ENCODE assay signal across 8 cellular contexts in the genomic region with DNA sequence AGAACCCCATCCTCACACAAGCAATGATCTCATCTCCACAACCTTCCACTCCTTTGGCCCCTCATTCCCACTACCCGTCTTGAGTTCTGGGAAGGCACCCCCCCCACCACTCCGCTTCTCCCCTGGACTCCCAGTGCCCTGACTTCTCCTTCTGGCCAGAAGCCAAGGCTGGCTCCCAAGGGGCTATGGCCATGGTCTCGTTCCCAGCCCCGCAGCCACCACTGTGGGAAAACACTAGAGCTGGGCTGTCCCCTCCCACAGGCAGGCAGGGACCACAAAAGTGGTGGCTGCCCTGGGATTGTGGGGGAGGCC. TPM values are rescaled to one million over a fixed set of nuclear protein-coding genes. Genes with fewer than 3 reads are reported as not detected.
DNase-seq lines count a peak whose midpoint lies in the region; ATAC-seq and TF ChIP-seq lines count a peak whose summit lies in the region.

No MANE protein-coding gene starts in this region.

- H3K27me3 ChIP-seq in breast epithelium (no peaks in the 10 kb centered on the region), muscle layer of duodenum (ENCODE audit: low read depth, low read length) (no peaks in the 10 kb centered on the region)

- intact Hi-C loops in breast epithelium (cut with DNase I; ENCODE audit: low total_unique reads) = no loop called here

- H3K9me3 Mint-ChIP-seq in activated T-cell treated with anti-CD3 and anti-CD28 coated beads, Interleukin-2, amount 50 U/mL, for 72 hours = no peaks in the 10 kb centered on the region

- H3K4me3 ChIP-seq in breast epithelium = peak overlapping the region in 1 of 3 donors; percentile 94
- peak overlapping the region in 1 of 2 donors; percentile 94 for H3K4me3 ChIP-seq in muscle layer of duodenum (ENCODE audit: low read depth in 1 of 2, low read length in 2 of 2)

- H3K36me3 ChIP-seq in breast epithelium = no peaks in the 10 kb centered on the region
- peaks cover 23 to 34% of the 10 kb centered on the region in 2 donors for H3K36me3 ChIP-seq in muscle layer of duodenum (ENCODE audit: control insufficient read depth in 1 of 2, insufficient read depth in 2 of 2, low read length in 2 of 2)

- H3K4me3 Mint-ChIP-seq in activated T-cell treated with anti-CD3 and anti-CD28 coated beads, Interleukin-2, amount 50 U/mL, for 72 hours = peak overlapping the region; percentile 76 to 89

- H3K4me1 ChIP-seq in breast epithelium (peaks cover 5 to 6% of the 10 kb centered on the region in 2 donors), muscle layer of duodenum (ENCODE audit: control insufficient read depth in 1 of 2, insufficient read depth in 2 of 2, low read length in 2 of 2) (peaks cover 9 to 39% of the 10 kb centered on the region in 2 donors)

- ATAC-seq in activated T-cell treated with anti-CD3 and anti-CD28 coated beads, Interleukin-2, amount 50 U/mL, for 72 hours (replicated peaks in 1 of 2) = no peak
- ATAC-seq in GM19324 (IDR thresholded peaks at IDR 0.05; ENCODE audit: low FRiP score, unreplicated experiment) (no peak), GM21528 (IDR thresholded peaks at IDR 0.05; ENCODE audit: low FRiP score, unreplicated experiment) (no peak)

- TF ChIP-seq CTCF in breast epithelium (IDR thresholded peaks at IDR 0.05) = no peak

- peaks cover 4 to 5% of the 10 kb centered on the region in 2 donors for H3K36me3 Mint-ChIP-seq in activated T-cell treated with anti-CD3 and anti-CD28 coated beads, Interleukin-2, amount 50 U/mL, for 72 hours (ENCODE audit: insufficient read depth in 2 of 2)

- H3K4me1 Mint-ChIP-seq in activated T-cell treated with anti-CD3 and anti-CD28 coated beads, Interleukin-2, amount 50 U/mL, for 72 hours (ENCODE audit: low read depth) = peaks cover 45% of the 10 kb centered on the region

- H3K27ac Mint-ChIP-seq in activated T-cell treated with anti-CD3 and anti-CD28 coated beads, Interleukin-2, amount 50 U/mL, for 72 hours = no peak overlapping the region

- no peak for DNase-seq in activated T-cell treated with anti-CD3 and anti-CD28 coated beads, Interleukin-2, amount 50 U/mL, for 72 hours
- DNase-seq in activated T-cell treated with anti-CD3 and anti-CD28 coated beads, Interleukin-2, amount 50 U/mL, for 48 hours = no peak
- no peak for DNase-seq in breast epithelium (ENCODE audit: low spot score in 2 of 2)
- peak; percentile 56 for DNase-seq in ureter (ENCODE audit: low spot score)
- no peak for DNase-seq in effector CD8-positive, alpha-beta T cell (lab: John Stamatoyannopoulos, UW)

- no peak for TF ChIP-seq POLR2A in breast epithelium (IDR thresholded peaks at IDR 0.05)

- no peaks in the 10 kb centered on the region for H3K27me3 Mint-ChIP-seq in activated T-cell treated with anti-CD3 and anti-CD28 coated beads, Interleukin-2, amount 50 U/mL, for 72 hours (ENCODE audit: low read depth)

- H3K27ac ChIP-seq in breast epithelium = peak overlapping the region; percentile 74 to 78
- H3K27ac ChIP-seq in muscle layer of duodenum (ENCODE audit: low read length) = peak overlapping the region; percentile 41

- H3K9me3 ChIP-seq in breast epithelium = no peaks in the 10 kb centered on the region
- H3K9me3 ChIP-seq in muscle layer of duodenum (ENCODE audit: control insufficient read depth in 1 of 2, low read length in 2 of 2) = no peaks in the 10 kb centered on the region

RNA-seq across cellular contexts. Expression of a gene that starts 1.5 kb away (rescaled TPM):
- 10 to 100 TPM; 16.5 to 17.2 TPM for total RNA-seq in activated T-cell treated with anti-CD3 and anti-CD28 coated beads, Interleukin-2, amount 50 U/mL, for 72 hours
- total RNA-seq in breast epithelium (10 to 100 TPM in 1 of 3 donors, 1 to 10 TPM in 2; 8.8 to 15.8 (median 9.2) TPM), ureter (13.0 TPM)

RNA-seq across cellular contexts. Expression of a gene that starts 10.6 kb away (rescaled TPM):
- total RNA-seq in activated T-cell treated with anti-CD3 and anti-CD28 coated beads, Interleukin-2, amount 50 U/mL, for 72 hours = 10 to 100 TPM; 16.0 to 22.2 TPM
- total RNA-seq in breast epithelium (10 to 100 TPM; 17.9 to 37.3 (median 31.5) TPM), ureter (58.0 TPM)

RNA-seq across cellular contexts. Expression of a gene that starts 15.5 kb away (rescaled TPM):
- total RNA-seq in activated T-cell treated with anti-CD3 and anti-CD28 coated beads, Interleukin-2, amount 50 U/mL, for 72 hours = 1 to 10 TPM; 4.4 to 5.7 TPM
- total RNA-seq in breast epithelium = 1 to 10 TPM; 3.5 to 9.4 (median 7.2) TPM
- 10.2 TPM for total RNA-seq in ureter

RNA-seq across cellular contexts. Expression of a gene that starts 43.2 kb away (rescaled TPM):
- total RNA-seq in activated T-cell treated with anti-CD3 and anti-CD28 coated beads, Interleukin-2, amount 50 U/mL, for 72 hours = 10 to 100 TPM; 20.7 to 27.9 TPM
- 10 to 100 TPM in 2 of 3 donors, 1 to 10 TPM in 1; 7.5 to 13.8 (median 11.8) TPM for total RNA-seq in breast epithelium
- 18.9 TPM for total RNA-seq in ureter
